Comparison of ENCODE assay signal across 11 cellular contexts in genomic region chr6:38152620-38153019, GRCh38.
DNase-seq lines count a peak whose midpoint lies in the region; ATAC-seq and TF ChIP-seq lines count a peak whose summit lies in the region.
"Had no signal": no experiment of that assay in that cellular context is flagged by ENCODE, and none has a peak within 500 bp of the region (broad histone marks: within the 10 kb centered on the region; RNA-seq: fewer than 3 reads in every experiment).

No MANE protein-coding gene starts in this region.

- no peak overlapping the region for H3K27ac Mint-ChIP-seq in activated T-cell treated with anti-CD3 and anti-CD28 coated beads, Interleukin-2, amount 50 U/mL, for 24 hours
- H3K27ac Mint-ChIP-seq in chondrocyte (ENCODE audit: unreplicated experiment) = peak overlapping the region; percentile 2
- H3K27ac Mint-ChIP-seq: CD4-positive, alpha-beta T cell had no signal

- no peak for ATAC-seq in HG03442 (IDR thresholded peaks at IDR 0.05; ENCODE audit: unreplicated experiment)

- no peak for TF ChIP-seq CTCF in chondrocyte (IDR thresholded peaks at IDR 0.05)

- H3K27me3 Mint-ChIP-seq in activated T-cell treated with anti-CD3 and anti-CD28 coated beads, Interleukin-2, amount 50 U/mL, for 24 hours = no peaks in the 10 kb centered on the region
- H3K27me3 Mint-ChIP-seq in chondrocyte (ENCODE audit: low read depth) = no peaks in the 10 kb centered on the region
- H3K27me3 Mint-ChIP-seq: CD4-positive, alpha-beta T cell had no signal

- no peak overlapping the region for H3K4me3 Mint-ChIP-seq in activated T-cell treated with anti-CD3 and anti-CD28 coated beads, Interleukin-2, amount 50 U/mL, for 24 hours
- H3K4me3 Mint-ChIP-seq in chondrocyte (ENCODE audit: unreplicated experiment) = no peak overlapping the region
- H3K4me3 Mint-ChIP-seq: CD4-positive, alpha-beta T cell had no signal

- H3K36me3 Mint-ChIP-seq in activated T-cell treated with anti-CD3 and anti-CD28 coated beads, Interleukin-2, amount 50 U/mL, for 24 hours (ENCODE audit: low read depth) = peaks cover 47% of the 10 kb centered on the region
- peaks cover 13% of the 10 kb centered on the region for H3K36me3 Mint-ChIP-seq in chondrocyte (ENCODE audit: low read depth)

- peaks cover 2% of the 10 kb centered on the region for H3K4me1 Mint-ChIP-seq in activated T-cell treated with anti-CD3 and anti-CD28 coated beads, Interleukin-2, amount 50 U/mL, for 24 hours (ENCODE audit: low read depth)
- peaks cover 9% of the 10 kb centered on the region for H3K4me1 Mint-ChIP-seq in chondrocyte (ENCODE audit: low read depth)

- DNase-seq in activated T-cell treated with anti-CD3 and anti-CD28 coated beads, Interleukin-2, amount 50 U/mL, for 24 hours = peak; percentile 7
- DNase-seq in activated T-cell treated with anti-CD3 and anti-CD28 coated beads, Interleukin-2, amount 50 U/mL, for 1 hour = no peak
- DNase-seq in chondrocyte (ENCODE audit: low spot score) (no peak), mesenteric fat pad (ENCODE audit: low spot score) (peak; percentile 43), cerebellar cortex (ENCODE audit: low spot score) (no peak), NCI-H226 (no peak)
- no peak for DNase-seq in activated CD8-positive, alpha-beta memory T cell treated with anti-CD3 and anti-CD28 coated beads, Interleukin-2, amount 50 U/mL, for 48 hours
- DNase-seq: CD4-positive, alpha-beta T cell; DND-41; GDM1 had no signal

- H3K9me3 Mint-ChIP-seq in activated T-cell treated with anti-CD3 and anti-CD28 coated beads, Interleukin-2, amount 50 U/mL, for 24 hours = no peaks in the 10 kb centered on the region
- no peaks in the 10 kb centered on the region for H3K9me3 Mint-ChIP-seq in chondrocyte (ENCODE audit: low read depth)
- H3K9me3 Mint-ChIP-seq: CD4-positive, alpha-beta T cell had no signal

Comparison
In these comparisons a context has a peak if more than half of its experiments do, and no peak if none do; other contexts are left out.
1. DNase-seq: peak in activated T-cell treated with anti-CD3 and anti-CD28 coated beads, Interleukin-2, amount 50 U/mL, for 24 hours (single experiment) and mesenteric fat pad (single experiment); none in activated T-cell treated with anti-CD3 and anti-CD28 coated beads, Interleukin-2, amount 50 U/mL, for 1 hour (single experiment), chondrocyte (single experiment), cerebellar cortex (single experiment), activated CD8-positive, alpha-beta memory T cell treated with anti-CD3 and anti-CD28 coated beads, Interleukin-2, amount 50 U/mL, for 48 hours (single experiment) and NCI-H226 (single experiment).